In the genomic region with DNA sequence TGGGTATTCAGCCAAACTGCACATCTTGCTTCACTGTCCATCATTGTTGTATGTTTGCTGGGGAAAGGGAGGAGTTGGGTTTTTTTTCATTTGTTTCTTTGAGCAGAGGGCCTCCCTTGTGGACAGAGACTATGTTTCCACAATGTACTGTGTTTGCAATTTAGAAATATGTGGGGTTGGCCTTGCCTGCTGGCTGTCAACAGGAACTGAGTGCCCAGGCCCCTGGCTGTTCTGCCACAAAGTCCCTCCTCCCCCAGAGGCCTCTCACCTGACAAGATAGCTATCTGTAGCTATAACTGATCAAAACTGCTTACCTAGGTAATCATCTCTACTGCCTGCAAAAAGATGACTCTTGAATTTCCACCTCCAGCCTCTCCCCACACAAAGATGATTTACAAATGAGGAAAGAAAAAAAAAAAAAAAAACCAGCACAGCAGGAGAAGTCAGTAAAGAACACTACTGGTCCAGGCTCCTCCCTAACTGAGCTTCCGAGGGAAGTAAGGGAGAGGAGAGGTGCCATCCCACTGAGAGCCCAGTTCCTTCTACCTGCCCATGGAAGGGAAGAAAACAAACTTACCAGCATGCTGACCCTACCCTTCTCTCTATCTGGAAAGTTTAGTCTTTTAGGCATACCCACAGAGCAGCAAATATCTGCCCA, we compare ENCODE assay signal across 10 cellular contexts.
DNase-seq lines count a peak whose midpoint lies in the region; ATAC-seq and TF ChIP-seq lines count a peak whose summit lies in the region.
"Had no signal": no experiment of that assay in that cellular context is flagged by ENCODE, and none has a peak within 500 bp of the region (broad histone marks: within the 10 kb centered on the region; RNA-seq: fewer than 3 reads in every experiment).

No MANE protein-coding gene starts in this region.

- no peak overlapping the region for H3K27ac ChIP-seq in colonic mucosa
- H3K27ac ChIP-seq: VCaP had no signal

- DNase-seq in activated T-cell treated with anti-CD3 and anti-CD28 coated beads, Interleukin-2, amount 50 U/mL, for 24 hours, result no peak
- no peak for DNase-seq in activated T-cell treated with anti-CD3 and anti-CD28 coated beads for 4 hours
- peak; percentile 16 to 85 for DNase-seq in T47D (ENCODE audit: low read depth in 1 of 2, low spot score in 1 of 2)
- DNase-seq in stimulated activated naive CD8-positive, alpha-beta T cell treated with anti-CD3 and anti-CD28 coated beads, Interleukin-15, amount 100 ng/mL, for 72 hours, result peak in 1 of 2 donors; percentile 34
- DNase-seq in NCI-H2029 treated with DMSO at 0.1 percent for 48 hours (lab: John Stamatoyannopoulos, UW), result no peak
- no peak for DNase-seq in colonic mucosa
- DNase-seq in KG1 (lab: John Stamatoyannopoulos, UW), result no peak

- in situ Hi-C loops in T47D (cut with HindIII; ENCODE audit: low pct_unique_long_range_greater_than_20kb, low sequenced_read_pairs), result no loop called here

- peaks cover 16% of the 10 kb centered on the region for H3K36me3 Mint-ChIP-seq in activated T-cell treated with anti-CD3 and anti-CD28 coated beads, Interleukin-2, amount 50 U/mL, for 24 hours (ENCODE audit: low read depth)

- H3K4me1 ChIP-seq in colonic mucosa, result no peaks in the 10 kb centered on the region

- no peak for TF ChIP-seq CTCF in colonic mucosa (IDR thresholded peaks at IDR 0.05)

- H3K27ac Mint-ChIP-seq in activated T-cell treated with anti-CD3 and anti-CD28 coated beads, Interleukin-2, amount 50 U/mL, for 24 hours, result peak overlapping the region; percentile 70
- H3K27ac Mint-ChIP-seq in stimulated activated naive CD8-positive, alpha-beta T cell treated with anti-CD3 and anti-CD28 coated beads, Interleukin-15, amount 100 ng/mL, for 72 hours, result peak overlapping the region in 1 of 2 donors; percentile 67
- H3K27ac Mint-ChIP-seq: B cell had no signal

- H3K9ac ChIP-seq in colonic mucosa (ENCODE audit: low read depth in 2 of 2, low read length in 2 of 2), result no peak overlapping the region

- H3K36me3 ChIP-seq in colonic mucosa, result no peaks in the 10 kb centered on the region

- no peaks in the 10 kb centered on the region for H3K27me3 Mint-ChIP-seq in activated T-cell treated with anti-CD3 and anti-CD28 coated beads, Interleukin-2, amount 50 U/mL, for 24 hours
- no peaks in the 10 kb centered on the region for H3K27me3 Mint-ChIP-seq in stimulated activated naive CD8-positive, alpha-beta T cell treated with anti-CD3 and anti-CD28 coated beads, Interleukin-15, amount 100 ng/mL, for 72 hours
- H3K27me3 Mint-ChIP-seq: B cell had no signal

- H3K9me3 Mint-ChIP-seq in activated T-cell treated with anti-CD3 and anti-CD28 coated beads, Interleukin-2, amount 50 U/mL, for 24 hours, result no peaks in the 10 kb centered on the region
- no peaks in the 10 kb centered on the region for H3K9me3 Mint-ChIP-seq in stimulated activated naive CD8-positive, alpha-beta T cell treated with anti-CD3 and anti-CD28 coated beads, Interleukin-15, amount 100 ng/mL, for 72 hours

- peaks cover 75% of the 10 kb centered on the region for H3K4me1 Mint-ChIP-seq in activated T-cell treated with anti-CD3 and anti-CD28 coated beads, Interleukin-2, amount 50 U/mL, for 24 hours (ENCODE audit: low read depth)
- peaks cover 59% of the 10 kb centered on the region for H3K4me1 Mint-ChIP-seq in stimulated activated naive CD8-positive, alpha-beta T cell treated with anti-CD3 and anti-CD28 coated beads, Interleukin-15, amount 100 ng/mL, for 72 hours

- intact Hi-C loops in colonic mucosa (cut with DNase I), result no loop called here

- ATAC-seq in HG03175 (IDR thresholded peaks at IDR 0.05; ENCODE audit: unreplicated experiment), result peak; percentile 52
- ATAC-seq in stimulated activated naive CD8-positive, alpha-beta T cell treated with anti-CD3 and anti-CD28 coated beads, Interleukin-15, amount 100 ng/mL, for 72 hours, result peak; percentile 70

- no peaks in the 10 kb centered on the region for H3K27me3 ChIP-seq in colonic mucosa

- no peak overlapping the region for H3K4me3 Mint-ChIP-seq in activated T-cell treated with anti-CD3 and anti-CD28 coated beads, Interleukin-2, amount 50 U/mL, for 24 hours
- peak overlapping the region; percentile 53 to 54 for H3K4me3 Mint-ChIP-seq in stimulated activated naive CD8-positive, alpha-beta T cell treated with anti-CD3 and anti-CD28 coated beads, Interleukin-15, amount 100 ng/mL, for 72 hours
- H3K4me3 Mint-ChIP-seq: B cell had no signal

- no peaks in the 10 kb centered on the region for H3K9me3 ChIP-seq in colonic mucosa

- no peak overlapping the region for H3K4me3 ChIP-seq in colonic mucosa

Comparison
In these comparisons a context has a peak if more than half of its experiments do, and no peak if none do; other contexts are left out.
1. DNase-seq: peak in T47D (2 of 2); none in activated T-cell treated with anti-CD3 and anti-CD28 coated beads, Interleukin-2, amount 50 U/mL, for 24 hours (single experiment), activated T-cell treated with anti-CD3 and anti-CD28 coated beads for 4 hours (single experiment), NCI-H2029 treated with DMSO at 0.1 percent for 48 hours (single experiment), colonic mucosa (single experiment) and KG1 (single experiment).